ENCODE assay signal across 8 cellular contexts in genomic region chr9:130054820-130055219, GRCh38. TPM values are rescaled to one million over a fixed set of nuclear protein-coding genes. Genes with fewer than 3 reads are reported as not detected.
DNase-seq lines count a peak whose midpoint lies in the region; ATAC-seq, FAIRE-seq and TF ChIP-seq lines count a peak whose summit lies in the region.

No MANE protein-coding gene starts in this region.

- TF ChIP-seq CTCF in astrocyte (IDR thresholded peaks at IDR 0.05; ENCODE audit: insufficient read depth, low read depth, low read length) (no peak), lower lobe of right lung (IDR thresholded peaks at IDR 0.05) (no peak), transverse colon (IDR thresholded peaks at IDR 0.05) (no peak)

- H3K27ac ChIP-seq in astrocyte (ENCODE audit: low read depth, low read length) (no peak overlapping the region), lower lobe of right lung (peak overlapping the region; percentile 92), transverse colon (peak overlapping the region; percentile 91 to 97 (median 94))

- peaks cover 25% of the 10 kb centered on the region for H4K20me1 ChIP-seq in astrocyte (ENCODE audit: insufficient read depth, low read length)

- no peak for ATAC-seq in activated T-cell treated with anti-CD3 and anti-CD28 coated beads, Interleukin-2, amount 50 U/mL, for 4 hours
- ATAC-seq in lower lobe of right lung (no peak), GM19467 (IDR thresholded peaks at IDR 0.05; ENCODE audit: unreplicated experiment) (no peak)

- peak overlapping the region; percentile 100 for H3K4me2 ChIP-seq in astrocyte (ENCODE audit: low read length)

- peak overlapping the region; percentile 78 for H3K27ac Mint-ChIP-seq in astrocyte (ENCODE audit: unreplicated experiment)

- no peaks in the 10 kb centered on the region for H3K9me3 Mint-ChIP-seq in activated T-cell treated with anti-CD3 and anti-CD28 coated beads, Interleukin-2, amount 50 U/mL, for 4 hours
- no peaks in the 10 kb centered on the region for H3K9me3 Mint-ChIP-seq in astrocyte (ENCODE audit: unreplicated experiment)

- H3K27me3 Mint-ChIP-seq in activated T-cell treated with anti-CD3 and anti-CD28 coated beads, Interleukin-2, amount 50 U/mL, for 4 hours (ENCODE audit: low read depth), result no peaks in the 10 kb centered on the region
- H3K27me3 Mint-ChIP-seq in astrocyte (ENCODE audit: low read depth, unreplicated experiment), result no peaks in the 10 kb centered on the region

- peak overlapping the region; percentile 97 for H3K9ac ChIP-seq in astrocyte (ENCODE audit: low read length)

- H3K79me2 ChIP-seq in astrocyte (ENCODE audit: insufficient read depth, low read length), result peaks cover 63% of the 10 kb centered on the region

- no peak for FAIRE-seq in astrocyte (lab: Jason Lieb, UNC)

- H3K4me3 Mint-ChIP-seq in activated T-cell treated with anti-CD3 and anti-CD28 coated beads, Interleukin-2, amount 50 U/mL, for 4 hours, result peak overlapping the region; percentile 93
- H3K4me3 Mint-ChIP-seq in astrocyte (ENCODE audit: unreplicated experiment), result peak overlapping the region; percentile 97

- no peaks in the 10 kb centered on the region for H3K36me3 ChIP-seq in astrocyte (ENCODE audit: insufficient read depth, low read length)
- peaks cover 16% of the 10 kb centered on the region for H3K36me3 ChIP-seq in lower lobe of right lung
- H3K36me3 ChIP-seq in transverse colon, result no peaks in the 10 kb centered on the region

- no peak overlapping the region for H2AFZ ChIP-seq in astrocyte (ENCODE audit: low read depth, low read length)

- TF ChIP-seq EP300 in transverse colon (IDR thresholded peaks at IDR 0.05; ENCODE audit: low read depth), result no peak

- H3K27me3 ChIP-seq in astrocyte (ENCODE audit: insufficient read depth, low read length) (no peaks in the 10 kb centered on the region), lower lobe of right lung (ENCODE audit: low read depth) (no peaks in the 10 kb centered on the region), transverse colon (no peaks in the 10 kb centered on the region)

- WGBS in transverse colon (ENCODE audit: low coverage in 1 of 2), 2 donors, result 60 to 70% methylated on average over 2 to 8 of the region's 8 CpGs

- DNase-seq in activated T-cell treated with anti-CD3 and anti-CD28 coated beads, Interleukin-2, amount 50 U/mL, for 4 hours, result no peak
- DNase-seq in activated T-cell treated with anti-CD3 and anti-CD28 coated beads for 4 hours, result no peak
- DNase-seq in astrocyte (ENCODE audit: low read depth), result no peak
- no peak for DNase-seq in lower lobe of right lung
- no peak for DNase-seq in transverse colon
- no peak for DNase-seq in mucosa of gallbladder (ENCODE audit: low spot score)
- no peak for DNase-seq in HuH-7 (ENCODE audit: low spot score)

- H3K4me3 ChIP-seq in astrocyte (ENCODE audit: insufficient read depth, low read depth, low read length), result peak overlapping the region; percentile 96
- H3K4me3 ChIP-seq in lower lobe of right lung, result peak overlapping the region; percentile 97
- H3K4me3 ChIP-seq in transverse colon, result peak overlapping the region in 3 of 4 donors; percentile 84 to 99 (median 91)

- H3K36me3 Mint-ChIP-seq in activated T-cell treated with anti-CD3 and anti-CD28 coated beads, Interleukin-2, amount 50 U/mL, for 4 hours (ENCODE audit: insufficient read depth), result peaks cover 6% of the 10 kb centered on the region
- peaks cover 6% of the 10 kb centered on the region for H3K36me3 Mint-ChIP-seq in astrocyte (ENCODE audit: low read depth, unreplicated experiment)

- H3K9me3 ChIP-seq in astrocyte (ENCODE audit: insufficient read depth, low read depth, low read length), result no peaks in the 10 kb centered on the region
- no peaks in the 10 kb centered on the region for H3K9me3 ChIP-seq in lower lobe of right lung
- no peaks in the 10 kb centered on the region for H3K9me3 ChIP-seq in transverse colon

- in situ Hi-C loops in transverse colon (cut with MboI; ENCODE audit: low pct_ligation_motif_present in 1 of 4, low pct_unique_long_range_greater_than_20kb in 1 of 4, low sequenced_read_pairs in 3 of 4), result no loop called here

- H3K4me1 Mint-ChIP-seq in activated T-cell treated with anti-CD3 and anti-CD28 coated beads, Interleukin-2, amount 50 U/mL, for 4 hours (ENCODE audit: low read depth), result peaks cover 28% of the 10 kb centered on the region
- peaks cover 3% of the 10 kb centered on the region for H3K4me1 Mint-ChIP-seq in astrocyte (ENCODE audit: low read depth, unreplicated experiment)

- no peak for TF ChIP-seq POLR2A in transverse colon (IDR thresholded peaks at IDR 0.05)

- intact Hi-C loops in lower lobe of right lung (cut with DNase I) (no loop called here), transverse colon (cut with DNase I; ENCODE audit: low total_unique reads) (no loop called here)

- H3K4me1 ChIP-seq in astrocyte (ENCODE audit: insufficient read depth, low read length), result peaks cover 5% of the 10 kb centered on the region
- peaks cover 39% of the 10 kb centered on the region for H3K4me1 ChIP-seq in lower lobe of right lung
- peaks cover 17 to 60% (median 36%) of the 10 kb centered on the region in 4 donors for H3K4me1 ChIP-seq in transverse colon

RNA-seq across cellular contexts. Expression of gene GPR107, which starts 1.1 kb away (rescaled TPM):
- 10 to 100 TPM; 15.9 to 21.7 (median 17.9) TPM for total RNA-seq in activated T-cell treated with anti-CD3 and anti-CD28 coated beads, Interleukin-2, amount 50 U/mL, for 4 hours
- 58.7 and 62.3 TPM in 2 replicates for total RNA-seq in astrocyte
- 43.0 TPM for total RNA-seq in lower lobe of right lung
- total RNA-seq in transverse colon, result 10 to 100 TPM; 25.7 to 33.7 (median 32.7) TPM
- total RNA-seq in mucosa of gallbladder, result 39.6 TPM

RNA-seq across cellular contexts. Expression of gene FNBP1, which starts 11.8 kb away (rescaled TPM):
- 100 to 1,000 TPM; 156 to 174 (median 163) TPM for total RNA-seq in activated T-cell treated with anti-CD3 and anti-CD28 coated beads, Interleukin-2, amount 50 U/mL, for 4 hours
- 60.9 and 63.5 TPM in 2 replicates for total RNA-seq in astrocyte
- total RNA-seq in lower lobe of right lung, result 61.1 TPM
- 100 to 1,000 TPM in 1 of 4 donors, 10 to 100 TPM in 3; 38.5 to 114 (median 62.9) TPM for total RNA-seq in transverse colon
- 66.4 TPM for total RNA-seq in mucosa of gallbladder
